Comparison of ENCODE assay signal across 17 cellular contexts in the genomic region with DNA sequence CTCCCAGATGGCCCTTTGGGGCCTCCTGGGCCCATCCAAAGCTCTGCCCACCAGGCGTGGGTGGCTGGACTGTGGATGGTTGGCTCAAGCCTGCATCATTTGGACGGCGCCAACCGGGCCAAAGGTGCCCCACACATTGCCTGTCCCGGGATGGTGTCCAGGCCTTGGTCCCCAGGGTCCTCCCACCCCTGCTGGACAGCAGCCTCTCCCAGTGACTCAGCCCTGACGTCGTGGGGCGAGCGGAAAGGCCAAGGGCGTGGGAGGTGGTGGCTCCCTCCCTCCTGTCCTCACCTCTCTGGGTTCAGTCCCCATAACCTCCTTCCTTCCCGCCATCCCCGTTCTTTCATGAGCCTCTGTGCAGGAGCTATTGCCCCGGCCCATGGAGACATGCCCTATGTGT. TPM values are rescaled to one million over a fixed set of nuclear protein-coding genes. Genes with fewer than 3 reads are reported as not detected.
A peak's percentile ranks its signal among the peaks of the same experiment; 100 is the strongest.
DNase-seq lines count a peak whose midpoint lies in the region; ATAC-seq and TF ChIP-seq lines count a peak whose summit lies in the region.
"Had no signal": no experiment of that assay in that cellular context is flagged by ENCODE, and none has a peak within 500 bp of the region (broad histone marks: within the 10 kb centered on the region; RNA-seq: fewer than 3 reads in every experiment).

No MANE protein-coding gene starts in this region.

- H3K4me1 ChIP-seq in GM23248 (ENCODE audit: insufficient read depth) = peaks cover 33% of the 10 kb centered on the region
- H3K4me1 ChIP-seq in adrenal gland (replicated peaks in 1 of 2) = peaks cover 0 to 5% of the 10 kb centered on the region in 2 donors
- peaks cover 0 to 14% (median 1%) of the 10 kb centered on the region in 12 donors for H3K4me1 ChIP-seq in heart left ventricle
- no peaks in the 10 kb centered on the region for H3K4me1 ChIP-seq in psoas muscle
- H3K4me1 ChIP-seq in smooth muscle cell (ENCODE audit: low read depth) = no peaks in the 10 kb centered on the region
- H3K4me1 ChIP-seq: colonic mucosa had no signal

- TF ChIP-seq CTCF in adrenal gland (IDR thresholded peaks at IDR 0.05) (no peak), heart left ventricle (IDR thresholded peaks at IDR 0.05) (no peak), psoas muscle (IDR thresholded peaks at IDR 0.05) (no peak), smooth muscle cell (IDR thresholded peaks at IDR 0.05; ENCODE audit: borderline replicate concordance, insufficient read depth, poor library complexity, severe bottlenecking) (no peak)

- TF ChIP-seq POLR2A in adrenal gland (IDR thresholded peaks at IDR 0.05) (no peak), heart left ventricle (IDR thresholded peaks at IDR 0.05) (no peak)

- in situ Hi-C loops in GM23248 (cut with MboI) = no loop called here

- no peaks in the 10 kb centered on the region for H3K9me2 ChIP-seq in GM23248 (ENCODE audit: insufficient read depth)

- no peak overlapping the region for H3K27ac ChIP-seq in GM23248
- no peak overlapping the region for H3K27ac ChIP-seq in adrenal gland
- no peak overlapping the region for H3K27ac ChIP-seq in heart left ventricle
- H3K27ac ChIP-seq in psoas muscle = no peak overlapping the region
- no peak overlapping the region for H3K27ac ChIP-seq in smooth muscle cell (ENCODE audit: low read depth)
- H3K27ac ChIP-seq: colonic mucosa, RWPE1 had no signal

- H3K4me3 ChIP-seq in GM23248 (no peak overlapping the region), adrenal gland (no peak overlapping the region), heart left ventricle (no peak overlapping the region), psoas muscle (no peak overlapping the region), smooth muscle cell (no peak overlapping the region)
- H3K4me3 ChIP-seq: colonic mucosa had no signal

- no peaks in the 10 kb centered on the region for H3K9me3 ChIP-seq in GM23248 (ENCODE audit: low read depth)
- no peaks in the 10 kb centered on the region for H3K9me3 ChIP-seq in adrenal gland (replicated peaks in 1 of 3)
- H3K9me3 ChIP-seq in heart left ventricle = no peaks in the 10 kb centered on the region
- H3K9me3 ChIP-seq in psoas muscle = no peaks in the 10 kb centered on the region
- no peaks in the 10 kb centered on the region for H3K9me3 ChIP-seq in smooth muscle cell (replicated peaks; ENCODE audit: low read depth)
- H3K9me3 ChIP-seq: colonic mucosa had no signal

- no peaks in the 10 kb centered on the region for H3K36me3 ChIP-seq in GM23248 (ENCODE audit: low read depth)
- H3K36me3 ChIP-seq in adrenal gland (replicated peaks in 1 of 2) = no peaks in the 10 kb centered on the region
- H3K36me3 ChIP-seq in heart left ventricle = no peaks in the 10 kb centered on the region
- H3K36me3 ChIP-seq in psoas muscle (ENCODE audit: insufficient read depth in 1 of 2, low read depth in 1 of 2) = no peaks in the 10 kb centered on the region
- no peaks in the 10 kb centered on the region for H3K36me3 ChIP-seq in smooth muscle cell (ENCODE audit: low read depth)
- H3K36me3 ChIP-seq: colonic mucosa had no signal

- H3K9ac ChIP-seq in GM23248 = no peak overlapping the region
- H3K9ac ChIP-seq in smooth muscle cell (ENCODE audit: low read depth) = no peak overlapping the region

- peak; percentile 88 for DNase-seq in GM23248
- peak; percentile 67 to 88 (median 74) for DNase-seq in adrenal gland
- DNase-seq in heart left ventricle = peak in 4 of 5 donors; percentile 59 to 83 (median 70)
- DNase-seq in psoas muscle = peak; percentile 81 to 85
- no peak for DNase-seq in smooth muscle cell (lab: John Stamatoyannopoulos, UW; ENCODE audit: unreplicated experiment)
- DNase-seq in NCI-H2171 treated with DMSO at 0.1 percent for 48 hours (lab: John Stamatoyannopoulos, UW) = no peak
- DNase-seq: activated B cell treated with CpG ODN at 0.5 μM for 24 hours, colonic mucosa, GF-D8, H7, hypothalamus, nucleus accumbens had no signal

- intact Hi-C loops in adrenal gland (cut with DNase I) = no loop called here
- intact Hi-C loops in heart left ventricle (cut with DNase I) = no loop called here
- intact Hi-C loops in psoas muscle (cut with DNase I) = no loop called here

- no peaks in the 10 kb centered on the region for H3K79me2 ChIP-seq in GM23248 (ENCODE audit: insufficient read depth)
- no peaks in the 10 kb centered on the region for H3K79me2 ChIP-seq in smooth muscle cell (ENCODE audit: low read depth)

- H4K20me1 ChIP-seq in GM23248 (ENCODE audit: insufficient read depth) = no peaks in the 10 kb centered on the region
- no peaks in the 10 kb centered on the region for H4K20me1 ChIP-seq in smooth muscle cell (ENCODE audit: low read depth)

- ATAC-seq in heart left ventricle (peak in 3 of 4 donors; percentile 75 to 87 (median 87)), psoas muscle (peak in 3 of 4 donors; percentile 59 to 74 (median 66)), GM18868 (IDR thresholded peaks at IDR 0.05; ENCODE audit: unreplicated experiment) (no peak), GM19452 (IDR thresholded peaks at IDR 0.05; ENCODE audit: unreplicated experiment) (no peak)

- no peaks in the 10 kb centered on the region for H3K27me3 ChIP-seq in GM23248 (replicated peaks; ENCODE audit: insufficient read depth)
- no peaks in the 10 kb centered on the region for H3K27me3 ChIP-seq in adrenal gland
- H3K27me3 ChIP-seq in heart left ventricle = peaks cover 0 to 57% (median 6%) of the 10 kb centered on the region in 9 donors
- peaks cover 0 to 43% (median 4%) of the 10 kb centered on the region in 3 donors for H3K27me3 ChIP-seq in psoas muscle (ENCODE audit: insufficient read depth in 3 of 3, low read length in 2 of 3)
- no peaks in the 10 kb centered on the region for H3K27me3 ChIP-seq in smooth muscle cell (ENCODE audit: low read depth)
- H3K27me3 ChIP-seq: colonic mucosa had no signal

- no peak overlapping the region for H2AFZ ChIP-seq in GM23248
- H2AFZ ChIP-seq in smooth muscle cell (ENCODE audit: low read depth) = no peak overlapping the region

- WGBS in GM23248 (ENCODE audit: low coverage in 1 of 2, low lambda C conversion rate in 2 of 2, missing lambda C conversion rate in 2 of 2), 2 experiments = 17 to 25% methylated on average over 13 of the region's 13 CpGs
- 34 to 62% (median 45%) methylated on average over 8 to 13 of the region's 13 CpGs for WGBS in adrenal gland, 4 donors
- WGBS in heart left ventricle, 4 donors = 56 to 69% (median 66%) methylated on average over 10 to 13 of the region's 13 CpGs
- WGBS in psoas muscle, 3 donors = 28 to 45% (median 28%) methylated on average over 13 of the region's 13 CpGs
- WGBS in smooth muscle cell (ENCODE audit: low lambda C conversion rate) = 74% methylated on average over 13 of the region's 13 CpGs

- H3F3A ChIP-seq in GM23248 (ENCODE audit: insufficient read depth) (no peaks in the 10 kb centered on the region; the same call in 1 of the 2 replicates), smooth muscle cell (ENCODE audit: low read depth) (no peaks in the 10 kb centered on the region)

- H3K4me2 ChIP-seq in GM23248 (ENCODE audit: unreplicated experiment) (peak overlapping the region; percentile 75), smooth muscle cell (no peak overlapping the region)

RNA-seq across cellular contexts. Expression of gene DLX4, which starts 42.1 kb away (rescaled TPM):
- 0.76 TPM in 1 of 2 replicates, not detected in the other for total RNA-seq in GM23248 (2014; rRNA removed; shearing (Covaris generic))
- polyA plus RNA-seq in GM23248 (2016; fragmentation: Nextera tagmentation; extraction: Ambion mirVana) (0.15 and 0.40 TPM in 2 replicates), adrenal gland (under 1 TPM; 0.10 to 0.48 (median 0.11) TPM), heart left ventricle (under 1 TPM in 1 of 2 donors, not detected in 1; 0.03 TPM), psoas muscle (not detected), smooth muscle cell (0.19 and 0.51 TPM in 2 replicates)
- total RNA-seq in adrenal gland (under 1 TPM in 5 of 8 donors, not detected in 3; 0.18 to 0.96 (median 0.27) TPM), heart left ventricle (under 1 TPM in 1 of 9 donors, not detected in 8; 0.19 TPM), psoas muscle (not detected), smooth muscle cell (not detected in 2 replicates)
- total RNA-seq: astrocyte; T-helper 1 cell treated with Interleukin-12 subunit alpha and Interleukin-12 subunit beta and Interleukin-4 antibody, amounts not matched to agents 30 ng/mL and 1 ng/mL, for 36 hours had no signal

Comparison
In these comparisons a context has a peak if more than half of its experiments do, and no peak if none do; other contexts are left out.
1. DNase-seq: peak in GM23248 (single experiment), adrenal gland (7 of 7), heart left ventricle (4 of 5) and psoas muscle (2 of 2); none in smooth muscle cell (single experiment) and NCI-H2171 treated with DMSO at 0.1 percent for 48 hours (single experiment).
2. ATAC-seq: peak in heart left ventricle (3 of 4) and psoas muscle (3 of 4); none in GM18868 (single experiment) and GM19452 (single experiment).